ENCODE assay signal across 1 cellular context in the genomic region with DNA sequence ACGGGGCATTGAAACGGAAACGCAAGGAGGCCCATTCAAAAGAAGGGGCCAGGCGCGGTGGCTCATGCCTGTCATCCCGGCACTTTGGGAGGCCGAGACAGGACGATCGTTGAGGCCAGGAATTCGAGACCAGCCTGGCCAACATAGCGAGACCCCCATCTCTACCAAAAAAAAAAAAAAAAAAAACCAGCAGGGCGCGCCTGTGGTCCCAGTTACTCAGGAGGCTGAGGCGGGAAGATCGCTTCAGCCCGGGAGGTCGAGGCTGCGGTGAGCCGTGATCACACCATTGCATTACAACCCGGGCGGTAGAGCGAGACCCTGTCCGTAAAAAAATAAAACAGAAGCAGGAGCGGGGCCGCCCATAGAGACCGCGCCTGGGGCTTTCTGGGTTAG.
TF ChIP-seq lines count a peak whose summit lies in the region.

No MANE protein-coding gene starts in this region.

TF ChIP-seq in K562, 482 proteins besides CTCF, POLR2A, EP300 and RAD21 (continued from another document):
- TF ChIP-seq, protein P1, sequence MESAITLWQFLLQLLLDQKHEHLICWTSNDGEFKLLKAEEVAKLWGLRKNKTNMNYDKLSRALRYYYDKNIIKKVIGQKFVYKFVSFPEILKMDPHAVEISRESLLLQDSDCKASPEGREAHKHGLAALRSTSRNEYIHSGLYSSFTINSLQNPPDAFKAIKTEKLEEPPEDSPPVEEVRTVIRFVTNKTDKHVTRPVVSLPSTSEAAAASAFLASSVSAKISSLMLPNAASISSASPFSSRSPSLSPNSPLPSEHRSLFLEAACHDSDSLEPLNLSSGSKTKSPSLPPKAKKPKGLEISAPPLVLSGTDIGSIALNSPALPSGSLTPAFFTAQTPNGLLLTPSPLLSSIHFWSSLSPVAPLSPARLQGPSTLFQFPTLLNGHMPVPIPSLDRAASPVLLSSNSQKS (CRISPR knock-in tag; IDR thresholded peaks at IDR 0.05), result no peak
- TF ChIP-seq, protein P2, sequence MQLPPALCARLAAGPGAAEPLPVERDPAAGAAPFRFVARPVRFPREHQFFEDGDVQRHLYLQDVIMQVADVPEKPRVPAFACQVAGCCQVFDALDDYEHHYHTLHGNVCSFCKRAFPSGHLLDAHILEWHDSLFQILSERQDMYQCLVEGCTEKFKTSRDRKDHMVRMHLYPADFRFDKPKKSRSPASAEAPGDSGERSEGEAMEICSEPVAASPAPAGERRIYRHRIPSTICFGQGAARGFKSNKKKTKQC (CRISPR knock-in tag; IDR thresholded peaks at IDR 0.05), result no peak
- TF ChIP-seq KLF10 (CRISPR knock-in tag; IDR thresholded peaks at IDR 0.05), result no peak
- no peak for TF ChIP-seq ARHGAP35 (IDR thresholded peaks at IDR 0.05; ENCODE audit: partially characterized antibody)
- TF ChIP-seq, protein P3, sequence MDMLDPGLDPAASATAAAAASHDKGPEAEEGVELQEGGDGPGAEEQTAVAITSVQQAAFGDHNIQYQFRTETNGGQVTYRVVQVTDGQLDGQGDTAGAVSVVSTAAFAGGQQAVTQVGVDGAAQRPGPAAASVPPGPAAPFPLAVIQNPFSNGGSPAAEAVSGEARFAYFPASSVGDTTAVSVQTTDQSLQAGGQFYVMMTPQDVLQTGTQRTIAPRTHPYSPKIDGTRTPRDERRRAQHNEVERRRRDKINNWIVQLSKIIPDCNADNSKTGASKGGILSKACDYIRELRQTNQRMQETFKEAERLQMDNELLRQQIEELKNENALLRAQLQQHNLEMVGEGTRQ (CRISPR knock-in tag; IDR thresholded peaks at IDR 0.05), result no peak
- no peak for TF ChIP-seq SMARCE1 (IDR thresholded peaks at IDR 0.05)
- TF ChIP-seq RFX5 (IDR thresholded peaks at IDR 0.05; ENCODE audit: low read depth, low read length), result no peak
- no peak for TF ChIP-seq KLF6 (CRISPR knock-in tag; IDR thresholded peaks at IDR 0.05; ENCODE audit: borderline replicate concordance)
- TF ChIP-seq HDAC1 (IDR thresholded peaks at IDR 0.05), result no peak
- TF ChIP-seq DIDO1 (tag; IDR thresholded peaks at IDR 0.05; ENCODE audit: low read depth), result no peak
- TF ChIP-seq, protein P4, sequence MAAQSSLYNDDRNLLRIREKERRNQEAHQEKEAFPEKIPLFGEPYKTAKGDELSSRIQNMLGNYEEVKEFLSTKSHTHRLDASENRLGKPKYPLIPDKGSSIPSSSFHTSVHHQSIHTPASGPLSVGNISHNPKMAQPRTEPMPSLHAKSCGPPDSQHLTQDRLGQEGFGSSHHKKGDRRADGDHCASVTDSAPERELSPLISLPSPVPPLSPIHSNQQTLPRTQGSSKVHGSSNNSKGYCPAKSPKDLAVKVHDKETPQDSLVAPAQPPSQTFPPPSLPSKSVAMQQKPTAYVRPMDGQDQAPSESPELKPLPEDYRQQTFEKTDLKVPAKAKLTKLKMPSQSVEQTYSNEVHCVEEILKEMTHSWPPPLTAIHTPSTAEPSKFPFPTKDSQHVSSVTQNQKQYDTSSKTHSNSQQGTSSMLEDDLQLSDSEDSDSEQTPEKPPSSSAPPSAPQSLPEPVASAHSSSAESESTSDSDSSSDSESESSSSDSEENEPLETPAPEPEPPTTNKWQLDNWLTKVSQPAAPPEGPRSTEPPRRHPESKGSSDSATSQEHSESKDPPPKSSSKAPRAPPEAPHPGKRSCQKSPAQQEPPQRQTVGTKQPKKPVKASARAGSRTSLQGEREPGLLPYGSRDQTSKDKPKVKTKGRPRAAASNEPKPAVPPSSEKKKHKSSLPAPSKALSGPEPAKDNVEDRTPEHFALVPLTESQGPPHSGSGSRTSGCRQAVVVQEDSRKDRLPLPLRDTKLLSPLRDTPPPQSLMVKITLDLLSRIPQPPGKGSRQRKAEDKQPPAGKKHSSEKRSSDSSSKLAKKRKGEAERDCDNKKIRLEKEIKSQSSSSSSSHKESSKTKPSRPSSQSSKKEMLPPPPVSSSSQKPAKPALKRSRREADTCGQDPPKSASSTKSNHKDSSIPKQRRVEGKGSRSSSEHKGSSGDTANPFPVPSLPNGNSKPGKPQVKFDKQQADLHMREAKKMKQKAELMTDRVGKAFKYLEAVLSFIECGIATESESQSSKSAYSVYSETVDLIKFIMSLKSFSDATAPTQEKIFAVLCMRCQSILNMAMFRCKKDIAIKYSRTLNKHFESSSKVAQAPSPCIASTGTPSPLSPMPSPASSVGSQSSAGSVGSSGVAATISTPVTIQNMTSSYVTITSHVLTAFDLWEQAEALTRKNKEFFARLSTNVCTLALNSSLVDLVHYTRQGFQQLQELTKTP (IDR thresholded peaks at IDR 0.05; ENCODE audit: low read depth in 1 of 2, partially characterized antibody in 2 of 2), result no peak
- no peak for TF ChIP-seq EHMT2 (IDR thresholded peaks at IDR 0.05)
- TF ChIP-seq ZNF121 (CRISPR knock-in tag; conservative IDR thresholded peaks at IDR 0.05), result peak; percentile 95
- no peak for TF ChIP-seq TCF7L2 (IDR thresholded peaks at IDR 0.05; ENCODE audit: low read depth, low read length)
- no peak for TF ChIP-seq KDM2B (CRISPR knock-in tag; IDR thresholded peaks at IDR 0.05)
- no peak for TF ChIP-seq ETV6 (IDR thresholded peaks at IDR 0.05; ENCODE audit: borderline replicate concordance in 1 of 2, low read depth in 2 of 2, low read length in 1 of 2)
- no peak for TF ChIP-seq ETV6 (CRISPR knock-in tag; IDR thresholded peaks at IDR 0.05; ENCODE audit: borderline replicate concordance)
- TF ChIP-seq, protein P5, sequence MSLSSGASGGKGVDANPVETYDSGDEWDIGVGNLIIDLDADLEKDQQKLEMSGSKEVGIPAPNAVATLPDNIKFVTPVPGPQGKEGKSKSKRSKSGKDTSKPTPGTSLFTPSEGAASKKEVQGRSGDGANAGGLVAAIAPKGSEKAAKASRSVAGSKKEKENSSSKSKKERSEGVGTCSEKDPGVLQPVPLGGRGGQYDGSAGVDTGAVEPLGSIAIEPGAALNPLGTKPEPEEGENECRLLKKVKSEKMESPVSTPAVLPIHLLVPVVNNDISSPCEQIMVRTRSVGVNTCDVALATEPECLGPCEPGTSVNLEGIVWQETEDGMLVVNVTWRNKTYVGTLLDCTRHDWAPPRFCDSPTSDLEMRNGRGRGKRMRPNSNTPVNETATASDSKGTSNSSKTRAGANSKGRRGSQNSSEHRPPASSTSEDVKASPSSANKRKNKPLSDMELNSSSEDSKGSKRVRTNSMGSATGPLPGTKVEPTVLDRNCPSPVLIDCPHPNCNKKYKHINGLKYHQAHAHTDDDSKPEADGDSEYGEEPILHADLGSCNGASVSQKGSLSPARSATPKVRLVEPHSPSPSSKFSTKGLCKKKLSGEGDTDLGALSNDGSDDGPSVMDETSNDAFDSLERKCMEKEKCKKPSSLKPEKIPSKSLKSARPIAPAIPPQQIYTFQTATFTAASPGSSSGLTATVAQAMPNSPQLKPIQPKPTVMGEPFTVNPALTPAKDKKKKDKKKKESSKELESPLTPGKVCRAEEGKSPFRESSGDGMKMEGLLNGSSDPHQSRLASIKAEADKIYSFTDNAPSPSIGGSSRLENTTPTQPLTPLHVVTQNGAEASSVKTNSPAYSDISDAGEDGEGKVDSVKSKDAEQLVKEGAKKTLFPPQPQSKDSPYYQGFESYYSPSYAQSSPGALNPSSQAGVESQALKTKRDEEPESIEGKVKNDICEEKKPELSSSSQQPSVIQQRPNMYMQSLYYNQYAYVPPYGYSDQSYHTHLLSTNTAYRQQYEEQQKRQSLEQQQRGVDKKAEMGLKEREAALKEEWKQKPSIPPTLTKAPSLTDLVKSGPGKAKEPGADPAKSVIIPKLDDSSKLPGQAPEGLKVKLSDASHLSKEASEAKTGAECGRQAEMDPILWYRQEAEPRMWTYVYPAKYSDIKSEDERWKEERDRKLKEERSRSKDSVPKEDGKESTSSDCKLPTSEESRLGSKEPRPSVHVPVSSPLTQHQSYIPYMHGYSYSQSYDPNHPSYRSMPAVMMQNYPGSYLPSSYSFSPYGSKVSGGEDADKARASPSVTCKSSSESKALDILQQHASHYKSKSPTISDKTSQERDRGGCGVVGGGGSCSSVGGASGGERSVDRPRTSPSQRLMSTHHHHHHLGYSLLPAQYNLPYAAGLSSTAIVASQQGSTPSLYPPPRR (CRISPR knock-in tag; IDR thresholded peaks at IDR 0.05; ENCODE audit: borderline replicate concordance), result no peak
- peak; percentile 60; the same call in 1 of the 2 replicates for TF ChIP-seq BCOR (IDR thresholded peaks at IDR 0.05)
- no peak for TF ChIP-seq SP2 (IDR thresholded peaks at IDR 0.05; ENCODE audit: extremely low read depth, low read depth, low read length, poor library complexity, severe bottlenecking)
- TF ChIP-seq POLR2G (IDR thresholded peaks at IDR 0.05; ENCODE audit: low read depth, low read length), result no peak
- no peak for TF ChIP-seq MED1 (CRISPR knock-in tag; IDR thresholded peaks at IDR 0.05; ENCODE audit: borderline replicate concordance)
- no peak for TF ChIP-seq ZNF699 (CRISPR knock-in tag; IDR thresholded peaks at IDR 0.05; ENCODE audit: insufficient replicate concordance)
- 0 out of 2 replicates have a peak, but pooled peaks have one; percentile 28 for TF ChIP-seq SMARCA5 (IDR thresholded peaks at IDR 0.05)
- TF ChIP-seq, protein P6, sequence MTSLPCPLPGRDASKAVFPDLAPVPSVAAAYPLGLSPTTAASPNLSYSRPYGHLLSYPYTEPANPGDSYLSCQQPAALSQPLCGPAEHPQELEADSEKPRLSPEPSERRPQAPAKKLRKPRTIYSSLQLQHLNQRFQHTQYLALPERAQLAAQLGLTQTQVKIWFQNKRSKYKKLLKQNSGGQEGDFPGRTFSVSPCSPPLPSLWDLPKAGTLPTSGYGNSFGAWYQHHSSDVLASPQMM (CRISPR knock-in tag; IDR thresholded peaks at IDR 0.05), result no peak
- no peak for TF ChIP-seq SIRT6 (IDR thresholded peaks at IDR 0.05; ENCODE audit: low read depth, low read length)
- no peak for TF ChIP-seq ZNF408 (CRISPR knock-in tag; IDR thresholded peaks at IDR 0.05; ENCODE audit: low read depth)
- TF ChIP-seq KDM5B (IDR thresholded peaks at IDR 0.05; ENCODE audit: insufficient replicate concordance, low read depth, low read length), result peak; percentile 9
- peak; percentile 81 for TF ChIP-seq ZNF384 (IDR thresholded peaks at IDR 0.05; ENCODE audit: low read depth, low read length)
- TF ChIP-seq, protein P7, sequence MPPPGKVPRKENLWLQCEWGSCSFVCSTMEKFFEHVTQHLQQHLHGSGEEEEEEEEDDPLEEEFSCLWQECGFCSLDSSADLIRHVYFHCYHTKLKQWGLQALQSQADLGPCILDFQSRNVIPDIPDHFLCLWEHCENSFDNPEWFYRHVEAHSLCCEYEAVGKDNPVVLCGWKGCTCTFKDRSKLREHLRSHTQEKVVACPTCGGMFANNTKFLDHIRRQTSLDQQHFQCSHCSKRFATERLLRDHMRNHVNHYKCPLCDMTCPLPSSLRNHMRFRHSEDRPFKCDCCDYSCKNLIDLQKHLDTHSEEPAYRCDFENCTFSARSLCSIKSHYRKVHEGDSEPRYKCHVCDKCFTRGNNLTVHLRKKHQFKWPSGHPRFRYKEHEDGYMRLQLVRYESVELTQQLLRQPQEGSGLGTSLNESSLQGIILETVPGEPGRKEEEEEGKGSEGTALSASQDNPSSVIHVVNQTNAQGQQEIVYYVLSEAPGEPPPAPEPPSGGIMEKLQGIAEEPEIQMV (tag; conservative IDR thresholded peaks at IDR 0.05; ENCODE audit: low read depth), result no peak
- TF ChIP-seq, protein P8, sequence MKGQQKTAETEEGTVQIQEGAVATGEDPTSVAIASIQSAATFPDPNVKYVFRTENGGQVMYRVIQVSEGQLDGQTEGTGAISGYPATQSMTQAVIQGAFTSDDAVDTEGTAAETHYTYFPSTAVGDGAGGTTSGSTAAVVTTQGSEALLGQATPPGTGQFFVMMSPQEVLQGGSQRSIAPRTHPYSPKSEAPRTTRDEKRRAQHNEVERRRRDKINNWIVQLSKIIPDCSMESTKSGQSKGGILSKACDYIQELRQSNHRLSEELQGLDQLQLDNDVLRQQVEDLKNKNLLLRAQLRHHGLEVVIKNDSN (CRISPR knock-in tag; IDR thresholded peaks at IDR 0.05), result no peak
- TF ChIP-seq CHD1 (IDR thresholded peaks at IDR 0.05; ENCODE audit: low read length), result peak; percentile 51
- TF ChIP-seq, protein P9, sequence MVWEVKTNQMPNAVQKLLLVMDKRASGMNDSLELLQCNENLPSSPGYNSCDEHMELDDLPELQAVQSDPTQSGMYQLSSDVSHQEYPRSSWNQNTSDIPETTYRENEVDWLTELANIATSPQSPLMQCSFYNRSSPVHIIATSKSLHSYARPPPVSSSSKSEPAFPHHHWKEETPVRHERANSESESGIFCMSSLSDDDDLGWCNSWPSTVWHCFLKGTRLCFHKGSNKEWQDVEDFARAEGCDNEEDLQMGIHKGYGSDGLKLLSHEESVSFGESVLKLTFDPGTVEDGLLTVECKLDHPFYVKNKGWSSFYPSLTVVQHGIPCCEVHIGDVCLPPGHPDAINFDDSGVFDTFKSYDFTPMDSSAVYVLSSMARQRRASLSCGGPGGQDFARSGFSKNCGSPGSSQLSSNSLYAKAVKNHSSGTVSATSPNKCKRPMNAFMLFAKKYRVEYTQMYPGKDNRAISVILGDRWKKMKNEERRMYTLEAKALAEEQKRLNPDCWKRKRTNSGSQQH (CRISPR knock-in tag; IDR thresholded peaks at IDR 0.05), result no peak
- TF ChIP-seq ZNF24 (IDR thresholded peaks at IDR 0.05), result no peak
- no peak for TF ChIP-seq LARP7 (IDR thresholded peaks at IDR 0.05)
- TF ChIP-seq NCOA6 (IDR thresholded peaks at IDR 0.05), result no peak
TF ChIP-seq in K562: peak in this region for 6.
